In the genomic region with DNA sequence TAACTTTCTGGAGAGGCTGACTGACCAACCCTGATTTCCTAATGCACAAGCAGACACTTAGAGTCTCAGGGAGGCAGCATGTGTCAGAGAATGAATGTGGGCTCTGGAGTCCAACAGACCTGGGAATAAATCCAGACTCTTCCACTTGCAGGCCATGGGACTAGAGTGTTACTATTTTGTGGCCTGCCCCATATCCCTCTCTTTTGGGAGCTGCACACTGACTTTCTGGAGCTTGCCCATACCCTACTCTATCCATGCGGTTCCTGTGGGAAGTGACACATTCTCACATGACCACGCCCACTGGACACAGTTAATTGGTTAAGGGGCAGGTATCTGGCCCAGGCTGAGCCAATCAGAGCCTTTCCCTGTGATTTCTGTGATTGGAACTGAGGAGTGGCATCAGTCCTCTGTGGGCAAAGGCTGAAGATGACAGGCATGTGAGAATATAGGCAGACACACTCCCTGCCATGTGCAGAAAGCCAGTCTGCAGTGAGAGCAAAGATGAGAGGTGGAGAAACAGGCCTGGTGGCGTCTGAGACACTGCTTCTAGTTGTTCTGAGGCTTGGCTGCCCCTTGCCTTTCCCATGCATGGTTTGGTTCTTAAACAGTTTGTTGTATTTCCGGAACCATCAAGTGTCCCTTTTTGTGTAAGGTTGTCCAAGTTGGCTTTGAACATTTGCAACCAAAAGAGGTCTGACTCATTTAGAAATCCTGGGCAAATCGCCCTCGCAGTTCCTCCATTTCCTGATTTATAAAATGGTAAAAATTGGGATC, we compare ENCODE assay signal across 12 cellular contexts.
DNase-seq lines count a peak whose midpoint lies in the region; ATAC-seq and TF ChIP-seq lines count a peak whose summit lies in the region.
"Had no signal": no experiment of that assay in that cellular context is flagged by ENCODE, and none has a peak within 500 bp of the region (broad histone marks: within the 10 kb centered on the region; RNA-seq: fewer than 3 reads in every experiment).

No MANE protein-coding gene starts in this region.

- H3K4me1 Mint-ChIP-seq in activated CD8-positive, alpha-beta memory T cell treated with anti-CD3 and anti-CD28 coated beads, Interleukin-2, amount 10 ng/mL, durations not matched to agents 7 days and 5 days: no peaks in the 10 kb centered on the region

- ATAC-seq in activated CD8-positive, alpha-beta memory T cell treated with anti-CD3 and anti-CD28 coated beads, Interleukin-2, amount 10 ng/mL, durations not matched to agents 7 days and 5 days: no peak
- peak; percentile 65 for ATAC-seq in foreskin keratinocyte
- no peak for ATAC-seq in HG02759 (IDR thresholded peaks at IDR 0.05; ENCODE audit: unreplicated experiment)

- CTCF ChIA-PET in activated CD8-positive, alpha-beta memory T cell treated with anti-CD3 and anti-CD28 coated beads, Interleukin-2, amount 10 ng/mL, durations not matched to agents 7 days and 5 days (lab: Charles Lee): no interaction called here

- H3K27ac ChIP-seq in foreskin keratinocyte: no peak overlapping the region
- H3K27ac ChIP-seq in testis: no peak overlapping the region
- H3K27ac ChIP-seq: SJSA1, upper lobe of left lung had no signal

- H3K4me1 ChIP-seq in foreskin keratinocyte (no peaks in the 10 kb centered on the region), testis (no peaks in the 10 kb centered on the region)
- H3K4me1 ChIP-seq: upper lobe of left lung had no signal

- H3K36me3 Mint-ChIP-seq in activated CD8-positive, alpha-beta memory T cell treated with anti-CD3 and anti-CD28 coated beads, Interleukin-2, amount 10 ng/mL, durations not matched to agents 7 days and 5 days: no peaks in the 10 kb centered on the region

- in situ Hi-C loops in SK-MEL-5 (cut with HindIII; ENCODE audit: low pct_unique_long_range_greater_than_20kb, low sequenced_read_pairs): no loop called here

- no peak overlapping the region for H3K27ac Mint-ChIP-seq in activated CD8-positive, alpha-beta memory T cell treated with anti-CD3 and anti-CD28 coated beads, Interleukin-2, amount 10 ng/mL, durations not matched to agents 7 days and 5 days

- TF ChIP-seq CTCF in foreskin keratinocyte (conservative IDR thresholded peaks at IDR 0.05): no peak
- no peak for TF ChIP-seq CTCF in testis (IDR thresholded peaks at IDR 0.05)

- H3K36me3 ChIP-seq in testis (ENCODE audit: low read depth, missing control alignments): no peaks in the 10 kb centered on the region
- H3K36me3 ChIP-seq: SJSA1, upper lobe of left lung had no signal

- WGBS in testis, 2 donors: 69 to 70% methylated on average over 6 of the region's 6 CpGs

- DNase-seq in activated CD8-positive, alpha-beta memory T cell treated with anti-CD3 and anti-CD28 coated beads, Interleukin-2, amount 10 ng/mL, durations not matched to agents 7 days and 5 days: peak; percentile 11
- DNase-seq in activated CD8-positive, alpha-beta memory T cell treated with anti-CD3 and anti-CD28 coated beads, Interleukin-2, amount 50 U/mL, for 48 hours: no peak
- DNase-seq in SK-MEL-5 (ENCODE audit: low read depth, low spot score) (peak; percentile 43), foreskin keratinocyte (peak; percentile 18 to 44), testis (peak; percentile 32), AML-193 (lab: John Stamatoyannopoulos, UW) (no peak), NCI-H1436 (lab: John Stamatoyannopoulos, UW) (no peak)
- DNase-seq: kidney glomerular epithelial cell, NCI-H2081 treated with DMSO at 0.1 percent for 48 hours, upper lobe of left lung had no signal

- no peak for TF ChIP-seq POLR2A in testis (IDR thresholded peaks at IDR 0.05)

- H3K9me3 ChIP-seq in testis: no peaks in the 10 kb centered on the region
- H3K9me3 ChIP-seq: SJSA1 had no signal

- intact Hi-C loops in testis (cut with DNase I; ENCODE audit: low total_unique reads): no loop called here

- H3K27me3 ChIP-seq in foreskin keratinocyte: no peaks in the 10 kb centered on the region
- no peaks in the 10 kb centered on the region for H3K27me3 ChIP-seq in testis
- H3K27me3 ChIP-seq: SJSA1, upper lobe of left lung had no signal

- no peak overlapping the region for H3K4me3 Mint-ChIP-seq in activated CD8-positive, alpha-beta memory T cell treated with anti-CD3 and anti-CD28 coated beads, Interleukin-2, amount 10 ng/mL, durations not matched to agents 7 days and 5 days

- no peak overlapping the region for H3K4me3 ChIP-seq in testis
- H3K4me3 ChIP-seq: SJSA1, upper lobe of left lung had no signal

- H3K27me3 Mint-ChIP-seq in activated CD8-positive, alpha-beta memory T cell treated with anti-CD3 and anti-CD28 coated beads, Interleukin-2, amount 10 ng/mL, durations not matched to agents 7 days and 5 days: peaks cover 28% of the 10 kb centered on the region

- H3K9me3 Mint-ChIP-seq in activated CD8-positive, alpha-beta memory T cell treated with anti-CD3 and anti-CD28 coated beads, Interleukin-2, amount 10 ng/mL, durations not matched to agents 7 days and 5 days (ENCODE audit: low read depth): no peaks in the 10 kb centered on the region

Comparison
In these comparisons a context has a peak if more than half of its experiments do, and no peak if none do; other contexts are left out.
1. DNase-seq: peak in activated CD8-positive, alpha-beta memory T cell treated with anti-CD3 and anti-CD28 coated beads, Interleukin-2, amount 10 ng/mL, durations not matched to agents 7 days and 5 days (single experiment), SK-MEL-5 (single experiment), foreskin keratinocyte (2 of 2) and testis (single experiment); none in activated CD8-positive, alpha-beta memory T cell treated with anti-CD3 and anti-CD28 coated beads, Interleukin-2, amount 50 U/mL, for 48 hours (single experiment), AML-193 (0 of 2) and NCI-H1436 (single experiment).